In the genomic region with DNA sequence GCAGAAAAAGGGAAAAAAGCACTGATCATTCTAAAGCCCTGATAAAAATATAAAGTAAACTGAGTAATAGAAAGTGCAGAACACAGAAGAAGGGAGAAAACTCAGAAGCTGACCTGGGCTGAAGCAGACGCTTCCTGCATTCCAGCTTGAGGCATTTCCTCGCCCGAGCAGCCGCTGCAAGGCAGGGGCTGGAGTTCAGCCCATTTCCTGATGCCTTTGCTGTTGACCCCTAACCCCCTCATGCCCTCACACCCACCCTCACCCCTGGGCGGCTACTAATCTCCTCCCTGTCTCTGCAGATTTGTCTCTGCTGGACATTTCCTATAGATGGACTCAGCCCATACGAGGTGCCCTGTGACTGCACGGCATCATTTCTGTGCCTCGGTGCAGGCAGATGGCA, we compare ENCODE assay signal across 22 cellular contexts.
"Had no signal": no experiment of that assay in that cellular context is flagged by ENCODE, and none has a peak within 500 bp of the region (broad histone marks: within the 10 kb centered on the region; RNA-seq: fewer than 3 reads in every experiment).

No MANE protein-coding gene starts in this region.

- H3K4me1 ChIP-seq: esophagus muscularis mucosa, foreskin keratinocyte, gastroesophageal sphincter, left lung, lower lobe of right lung had no signal

- H3K79me2 ChIP-seq: hepatocyte had no signal

- H2AFZ ChIP-seq: hepatocyte had no signal

- DNase-seq: dermis blood vessel endothelial cell; effector CD4-positive, alpha-beta T cell; effector memory CD4-positive, alpha-beta T cell; endodermal cell; foreskin keratinocyte; heart left ventricle; hypothalamus; immature natural killer cell; islet precursor cell; left cardiac atrium; left lung; left ventricle myocardium superior; lower lobe of right lung; mesenchymal stem cell; mucosa of descending colon; naive B cell had no signal

- H3K4me3 Mint-ChIP-seq: endodermal cell, immature natural killer cell, mesothelial cell of epicardium had no signal

- H3K36me3 ChIP-seq: esophagus muscularis mucosa, gastroesophageal sphincter, heart left ventricle, left lung, lower lobe of right lung had no signal

- ATAC-seq: foreskin keratinocyte, gastroesophageal sphincter, heart left ventricle, left cardiac atrium, left lung, lower lobe of right lung, mucosa of descending colon had no signal

- H3K27ac ChIP-seq: coronary artery, dorsolateral prefrontal cortex, esophagus muscularis mucosa, foreskin keratinocyte, gastroesophageal sphincter, heart left ventricle, hepatocyte, left lung, lower lobe of right lung had no signal

- H3K4me3 ChIP-seq: coronary artery, dorsolateral prefrontal cortex, esophagus muscularis mucosa, gastroesophageal sphincter, heart left ventricle, hepatocyte, left lung, lower lobe of right lung, mucosa of descending colon had no signal

- H3K4me1 Mint-ChIP-seq: immature natural killer cell, naive B cell had no signal

- H3K36me3 Mint-ChIP-seq: immature natural killer cell, mesothelial cell of epicardium had no signal

- H3K4me2 ChIP-seq: hepatocyte had no signal

- H3K27ac Mint-ChIP-seq: endodermal cell, immature natural killer cell, mesothelial cell of epicardium had no signal

- H3K9me3 ChIP-seq: lower lobe of right lung, mucosa of descending colon had no signal
